8 cellular contexts compared by ENCODE assay signal in genomic region chr6:77740380-77740779, GRCh38.
A peak's percentile ranks its signal among the peaks of the same experiment; 100 is the strongest.
DNase-seq lines count a peak whose midpoint lies in the region; ATAC-seq, FAIRE-seq and TF ChIP-seq lines count a peak whose summit lies in the region.

No MANE protein-coding gene starts in this region.

- H2AK5ac ChIP-seq in IMR-90 (ENCODE audit: low read depth, low read length): no peak overlapping the region

- H4K91ac ChIP-seq in IMR-90 (ENCODE audit: insufficient read depth, low read depth, low read length): no peak overlapping the region

- H3K4me1 ChIP-seq in IMR-90 (ENCODE audit: control insufficient read depth, insufficient read depth, low read length) (no peaks in the 10 kb centered on the region), lower lobe of right lung (no peaks in the 10 kb centered on the region)
- H3K4me1 ChIP-seq in effector memory CD4-positive, alpha-beta T cell (ENCODE audit: control insufficient read depth, insufficient read depth, low read length, poor library complexity, severe bottlenecking): no peaks in the 10 kb centered on the region

- dilution Hi-C loops in IMR-90 (cut with HindIII; ENCODE audit: low sequenced_read_pairs, unreplicated experiment): no loop called here

- no peaks in the 10 kb centered on the region for H4K20me1 ChIP-seq in IMR-90 (ENCODE audit: insufficient read depth, low read length)

- no TSS peak for BruUV-seq in IMR-90 (replicated peaks; lab: Mats Ljungman, UMichigan)

- TF ChIP-seq POLR2A in IMR-90 (IDR thresholded peaks at IDR 0.05; ENCODE audit: low read depth, low read length): no peak

- no peaks in the 10 kb centered on the region for H3K27me3 ChIP-seq in IMR-90 (ENCODE audit: control insufficient read depth, insufficient read depth, low read length)
- no peaks in the 10 kb centered on the region for H3K27me3 ChIP-seq in lower lobe of right lung (ENCODE audit: low read depth)
- no peaks in the 10 kb centered on the region for H3K27me3 ChIP-seq in effector memory CD4-positive, alpha-beta T cell (replicated peaks; ENCODE audit: control insufficient read depth, insufficient read depth, low read length, poor library complexity, severe bottlenecking)

- no peak overlapping the region for H3K4me2 ChIP-seq in IMR-90 (ENCODE audit: low read depth, low read length)

- H2BK20ac ChIP-seq in IMR-90 (ENCODE audit: low read depth, low read length): no peak overlapping the region

- no peak overlapping the region for H4K5ac ChIP-seq in IMR-90 (ENCODE audit: low read depth, low read length)

- H3K18ac ChIP-seq in IMR-90 (ENCODE audit: low read depth, low read length): no peak overlapping the region

- TF ChIP-seq RAD21 in IMR-90 (IDR thresholded peaks at IDR 0.05; ENCODE audit: low read length): peak; percentile 44

- WGBS in IMR-90 (ENCODE audit: extremely low coverage in 2 of 2, insufficient read length in 1 of 2), 2 experiments: no CpG with 5 or more reads among the region's 1 CpG

- no peak overlapping the region for H4K8ac ChIP-seq in IMR-90 (ENCODE audit: low read depth in 2 of 2, low read length in 2 of 2)

- H3K27me3 Mint-ChIP-seq in activated naive CD4-positive, alpha-beta T cell treated with anti-CD3 and anti-CD28 coated beads, Interleukin-2, amount 10 ng/mL, durations not matched to agents 7 days and 5 days: no peaks in the 10 kb centered on the region

- CTCF ChIA-PET in IMR-90 (lab: Yijun Ruan, JAX): no interaction called here
- CTCF ChIA-PET in activated naive CD4-positive, alpha-beta T cell treated with anti-CD3 and anti-CD28 coated beads, Interleukin-2, amount 10 ng/mL, durations not matched to agents 7 days and 5 days (lab: Charles Lee): no interaction called here

- no peak overlapping the region for H3K14ac ChIP-seq in IMR-90 (replicated peaks; ENCODE audit: low read depth, low read length)

- no peaks in the 10 kb centered on the region for H3K4me1 Mint-ChIP-seq in activated naive CD4-positive, alpha-beta T cell treated with anti-CD3 and anti-CD28 coated beads, Interleukin-2, amount 10 ng/mL, durations not matched to agents 7 days and 5 days

- H3K9me1 ChIP-seq in IMR-90 (ENCODE audit: insufficient read depth, low read length): no peaks in the 10 kb centered on the region

- no peak overlapping the region for H2AK9ac ChIP-seq in IMR-90 (replicated peaks; ENCODE audit: low read depth, low read length, poor library complexity)

- H3K9me3 ChIP-seq in IMR-90 (ENCODE audit: control insufficient read depth, insufficient read depth, low read length) (peaks cover 2% of the 10 kb centered on the region; the same call in 1 of the 2 replicates), lower lobe of right lung (no peaks in the 10 kb centered on the region)
- no peaks in the 10 kb centered on the region for H3K9me3 ChIP-seq in effector memory CD4-positive, alpha-beta T cell (ENCODE audit: control insufficient read depth, low read length)

- H2AFZ ChIP-seq in IMR-90 (replicated peaks; ENCODE audit: low read length, poor library complexity): no peak overlapping the region

- FAIRE-seq in D721Med (lab: Jason Lieb, UNC): peak; percentile 53

- no peak overlapping the region for H3K9ac ChIP-seq in IMR-90 (ENCODE audit: low read depth, low read length)

- H3K79me1 ChIP-seq in IMR-90 (ENCODE audit: low read depth in 1 of 2, low read length in 2 of 2): no peaks in the 10 kb centered on the region

- POLR2A ChIA-PET in IMR-90 (lab: Charles Lee; ENCODE audit: unreplicated experiment): no interaction called here

- ATAC-seq in IMR-90 (ENCODE audit: low read depth) (no peak; the same call in 1 of the 2 replicates), lower lobe of right lung (no peak), GM18909 (IDR thresholded peaks at IDR 0.05; ENCODE audit: poor library complexity, unreplicated experiment) (no peak)

- no peak overlapping the region for H3K4ac ChIP-seq in IMR-90 (ENCODE audit: low read depth, low read length)

- TF ChIP-seq CTCF in D721Med (IDR thresholded peaks at IDR 0.05; ENCODE audit: insufficient read depth, missing control alignments) (peak; percentile 55), IMR-90 (conservative IDR thresholded peaks at IDR 0.05; ENCODE audit: low read depth, low read length) (peak; percentile 49), lower lobe of right lung (IDR thresholded peaks at IDR 0.05) (peak; percentile 32)

- intact Hi-C loops in IMR-90 (cut with micrococcal nuclease): loop anchor here (1.0 kb wide), 1 partner anchor 1070 kb away; no protein-coding TSS in a partner anchor
- intact Hi-C loops in lower lobe of right lung (cut with DNase I): no loop called here

- in situ Hi-C loops in IMR-90 (cut with MboI; ENCODE audit: low sequenced_read_pairs): loop anchor here (25.0 kb wide), 1 partner anchor 1072 kb away; no protein-coding TSS in a partner anchor

- no peaks in the 10 kb centered on the region for H3K36me3 ChIP-seq in IMR-90 (ENCODE audit: control insufficient read depth, insufficient read depth, low read length)
- H3K36me3 ChIP-seq in lower lobe of right lung: no peaks in the 10 kb centered on the region
- no peaks in the 10 kb centered on the region for H3K36me3 ChIP-seq in effector memory CD4-positive, alpha-beta T cell (ENCODE audit: control insufficient read depth, insufficient read depth, low read length)

- H3K4me3 Mint-ChIP-seq in activated naive CD4-positive, alpha-beta T cell treated with anti-CD3 and anti-CD28 coated beads, Interleukin-2, amount 10 ng/mL, durations not matched to agents 7 days and 5 days: no peak overlapping the region

- no peak for DNase-seq in D721Med (ENCODE audit: insufficient read length, low spot score)
- peak; percentile 8 for DNase-seq in IMR-90
- peak; percentile 2 for DNase-seq in astrocyte of the hippocampus (ENCODE audit: low read depth, low spot score)
- DNase-seq in lower lobe of right lung: no peak
- DNase-seq in activated naive CD4-positive, alpha-beta T cell treated with anti-CD3 and anti-CD28 coated beads, Interleukin-2, amount 10 ng/mL, durations not matched to agents 7 days and 5 days: no peak
- DNase-seq in effector memory CD4-positive, alpha-beta T cell: no peak
- no peak for DNase-seq in activated CD4-positive, CD25-positive, alpha-beta regulatory T cell (lab: John Stamatoyannopoulos, UW)

- no peak overlapping the region for H2BK120ac ChIP-seq in IMR-90 (ENCODE audit: low read depth, low read length)

- peaks cover 6% of the 10 kb centered on the region for H3K9me3 Mint-ChIP-seq in activated naive CD4-positive, alpha-beta T cell treated with anti-CD3 and anti-CD28 coated beads, Interleukin-2, amount 10 ng/mL, durations not matched to agents 7 days and 5 days

- no peak overlapping the region for H2BK15ac ChIP-seq in IMR-90 (ENCODE audit: low read depth, low read length)

- no peak overlapping the region for H3K23ac ChIP-seq in IMR-90 (ENCODE audit: low read depth, low read length)

- no peak overlapping the region for H3K4me3 ChIP-seq in IMR-90 (ENCODE audit: insufficient read depth, low read depth, low read length)
- no peak overlapping the region for H3K4me3 ChIP-seq in lower lobe of right lung
- no peak overlapping the region for H3K4me3 ChIP-seq in effector memory CD4-positive, alpha-beta T cell (ENCODE audit: insufficient read depth, low read depth, low read length, poor library complexity, severe bottlenecking)

- no peak overlapping the region for H2BK5ac ChIP-seq in IMR-90 (ENCODE audit: low read depth, low read length, poor library complexity, severe bottlenecking)

- no peak overlapping the region for H3K27ac Mint-ChIP-seq in activated naive CD4-positive, alpha-beta T cell treated with anti-CD3 and anti-CD28 coated beads, Interleukin-2, amount 10 ng/mL, durations not matched to agents 7 days and 5 days

- H3K36me3 Mint-ChIP-seq in activated naive CD4-positive, alpha-beta T cell treated with anti-CD3 and anti-CD28 coated beads, Interleukin-2, amount 10 ng/mL, durations not matched to agents 7 days and 5 days: no peaks in the 10 kb centered on the region

- H3K56ac ChIP-seq in IMR-90 (ENCODE audit: extremely low read depth, insufficient read depth, low read length): no peak overlapping the region

- H3K27ac ChIP-seq in IMR-90 (ENCODE audit: insufficient read depth, low read length) (no peak overlapping the region), lower lobe of right lung (no peak overlapping the region)
- H3K27ac ChIP-seq in effector memory CD4-positive, alpha-beta T cell (ENCODE audit: insufficient read depth, low read length, poor library complexity, severe bottlenecking): no peak overlapping the region

TF ChIP-seq in IMR-90, 13 proteins besides CTCF, POLR2A, EP300 and RAD21:
- peak; percentile 63 for TF ChIP-seq SMC3 (IDR thresholded peaks at IDR 0.05; ENCODE audit: low read depth, low read length)
- no peak for TF ChIP-seq RCOR1 (IDR thresholded peaks at IDR 0.05; ENCODE audit: insufficient replicate concordance, low read length)
- TF ChIP-seq, protein P1, sequence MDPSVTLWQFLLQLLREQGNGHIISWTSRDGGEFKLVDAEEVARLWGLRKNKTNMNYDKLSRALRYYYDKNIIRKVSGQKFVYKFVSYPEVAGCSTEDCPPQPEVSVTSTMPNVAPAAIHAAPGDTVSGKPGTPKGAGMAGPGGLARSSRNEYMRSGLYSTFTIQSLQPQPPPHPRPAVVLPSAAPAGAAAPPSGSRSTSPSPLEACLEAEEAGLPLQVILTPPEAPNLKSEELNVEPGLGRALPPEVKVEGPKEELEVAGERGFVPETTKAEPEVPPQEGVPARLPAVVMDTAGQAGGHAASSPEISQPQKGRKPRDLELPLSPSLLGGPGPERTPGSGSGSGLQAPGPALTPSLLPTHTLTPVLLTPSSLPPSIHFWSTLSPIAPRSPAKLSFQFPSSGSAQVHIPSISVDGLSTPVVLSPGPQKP (IDR thresholded peaks at IDR 0.05; ENCODE audit: borderline replicate concordance, low read depth, low read length): no peak

Comparison
In these comparisons a context has a peak if more than half of its experiments do, and no peak if none do; other contexts are left out.
1. DNase-seq: peak in IMR-90 (single experiment) and astrocyte of the hippocampus (single experiment); none in D721Med (single experiment), lower lobe of right lung (single experiment), activated naive CD4-positive, alpha-beta T cell treated with anti-CD3 and anti-CD28 coated beads, Interleukin-2, amount 10 ng/mL, durations not matched to agents 7 days and 5 days (single experiment), effector memory CD4-positive, alpha-beta T cell (0 of 3) and activated CD4-positive, CD25-positive, alpha-beta regulatory T cell (0 of 4).
2. Peak in every context shown above with its lines, with median percentiles within 50 percentile points of each other: CTCF ChIP-seq.